8 cellular contexts compared by ENCODE assay signal in the genomic region with DNA sequence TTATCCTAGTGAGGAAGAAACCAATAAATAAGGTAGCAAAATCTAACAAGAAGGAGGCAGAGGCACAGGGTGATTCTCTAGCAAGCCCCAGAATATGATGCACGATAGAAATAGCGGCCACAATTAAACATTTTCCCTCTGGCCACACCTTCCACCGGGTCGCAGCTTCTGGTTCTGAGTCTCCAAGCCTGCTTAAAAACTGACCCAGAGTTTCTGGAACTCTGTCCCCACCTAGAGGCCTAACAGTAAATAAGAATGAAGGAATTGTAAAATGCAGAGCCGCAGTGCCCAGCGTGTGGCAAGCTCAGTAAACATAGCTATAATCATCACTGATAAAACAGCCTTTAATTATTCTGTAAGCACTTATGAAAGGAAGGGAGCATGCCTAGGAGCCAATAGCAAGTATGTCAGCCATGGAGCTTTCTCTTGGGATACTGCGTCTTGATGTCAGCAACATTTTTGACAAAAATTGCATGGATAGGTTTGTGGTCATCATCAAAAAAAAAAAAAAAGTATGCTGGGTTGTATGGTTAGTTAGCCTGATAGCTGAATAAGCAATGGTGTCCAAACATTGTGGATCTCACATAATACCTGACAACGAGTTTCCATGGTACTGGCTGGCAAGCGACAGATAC.
DNase-seq lines count a peak whose midpoint lies in the region; ATAC-seq and TF ChIP-seq lines count a peak whose summit lies in the region.

No MANE protein-coding gene starts in this region.

- H4K20me1 ChIP-seq in GM23338 (replicated peaks; ENCODE audit: insufficient read depth) = no peaks in the 10 kb centered on the region

- H3K4me3 Mint-ChIP-seq in GM23338 = no peak overlapping the region

- H3K27me3 Mint-ChIP-seq in GM23338 (ENCODE audit: insufficient read depth, low read depth, poor library complexity) = no peaks in the 10 kb centered on the region

- no peak overlapping the region for H3K27ac Mint-ChIP-seq in GM23338

- peaks cover 23% of the 10 kb centered on the region for H3K4me1 Mint-ChIP-seq in GM23338

- TF ChIP-seq CTCF in C4-2B (conservative IDR thresholded peaks at IDR 0.05) (peak; percentile 90), GM23338 (conservative IDR thresholded peaks at IDR 0.05; ENCODE audit: low read depth in 2 of 2) (peak; percentile 76 to 78)

- H3K9me3 Mint-ChIP-seq in GM23338 = peaks cover 8% of the 10 kb centered on the region; the same call in 2 of the 3 replicates

- H3K4me3 ChIP-seq in GM23338 = no peak overlapping the region

- H3F3A ChIP-seq in GM23338 (replicated peaks; ENCODE audit: low read depth) = no peaks in the 10 kb centered on the region

- ATAC-seq in GM23338 (peak; percentile 91), HG03139 (IDR thresholded peaks at IDR 0.05; ENCODE audit: unreplicated experiment) (no peak)

- no peak overlapping the region for H3K4me2 ChIP-seq in GM23338

- DNase-seq in GM23338 (ENCODE audit: low spot score) = peak; percentile 83
- peak; percentile 65 for DNase-seq in NCI-H2227 (lab: John Stamatoyannopoulos, UW; ENCODE audit: unreplicated experiment)
- peak; percentile 75 for DNase-seq in astrocyte of the hippocampus (ENCODE audit: low read depth, low spot score)
- DNase-seq in kidney glomerular epithelial cell (lab: John Stamatoyannopoulos, UW) = peak; percentile 29
- DNase-seq in epidermal melanocyte (ENCODE audit: insufficient read length, low spot score) = no peak
- no peak for DNase-seq in ureter (ENCODE audit: low spot score)

- H3K27ac ChIP-seq in C4-2B (no peak overlapping the region), GM23338 (ENCODE audit: low read depth) (no peak overlapping the region)

- no peak overlapping the region for H2AFZ ChIP-seq in GM23338

- no peaks in the 10 kb centered on the region for H3K27me3 ChIP-seq in GM23338 (ENCODE audit: insufficient read depth)

- no peaks in the 10 kb centered on the region for H3K79me2 ChIP-seq in GM23338 (replicated peaks; ENCODE audit: insufficient read depth)

- no peaks in the 10 kb centered on the region for H3K36me3 ChIP-seq in GM23338 (ENCODE audit: insufficient read depth)

- H3K9me2 ChIP-seq in GM23338 (ENCODE audit: insufficient read depth) = peaks cover 16% of the 10 kb centered on the region

- H3K36me3 Mint-ChIP-seq in GM23338 (ENCODE audit: low read depth) = peaks cover 11% of the 10 kb centered on the region; the same call in 2 of the 3 replicates

- H3K4me1 ChIP-seq in GM23338 (ENCODE audit: insufficient read depth) = peaks cover 12% of the 10 kb centered on the region; the same call in 1 of the 2 replicates

TF ChIP-seq in GM23338, 12 proteins besides CTCF, POLR2A, EP300 and RAD21:
- no peak for TF ChIP-seq STAT1 (IDR thresholded peaks at IDR 0.05; ENCODE audit: unreplicated experiment)

Comparison
In these comparisons a context has a peak if more than half of its experiments do, and no peak if none do; other contexts are left out.
1. DNase-seq: peak in GM23338 (single experiment), NCI-H2227 (single experiment), astrocyte of the hippocampus (single experiment) and kidney glomerular epithelial cell (single experiment); none in epidermal melanocyte (single experiment) and ureter (single experiment).